1 cellular context compared by ENCODE assay signal in the genomic region with DNA sequence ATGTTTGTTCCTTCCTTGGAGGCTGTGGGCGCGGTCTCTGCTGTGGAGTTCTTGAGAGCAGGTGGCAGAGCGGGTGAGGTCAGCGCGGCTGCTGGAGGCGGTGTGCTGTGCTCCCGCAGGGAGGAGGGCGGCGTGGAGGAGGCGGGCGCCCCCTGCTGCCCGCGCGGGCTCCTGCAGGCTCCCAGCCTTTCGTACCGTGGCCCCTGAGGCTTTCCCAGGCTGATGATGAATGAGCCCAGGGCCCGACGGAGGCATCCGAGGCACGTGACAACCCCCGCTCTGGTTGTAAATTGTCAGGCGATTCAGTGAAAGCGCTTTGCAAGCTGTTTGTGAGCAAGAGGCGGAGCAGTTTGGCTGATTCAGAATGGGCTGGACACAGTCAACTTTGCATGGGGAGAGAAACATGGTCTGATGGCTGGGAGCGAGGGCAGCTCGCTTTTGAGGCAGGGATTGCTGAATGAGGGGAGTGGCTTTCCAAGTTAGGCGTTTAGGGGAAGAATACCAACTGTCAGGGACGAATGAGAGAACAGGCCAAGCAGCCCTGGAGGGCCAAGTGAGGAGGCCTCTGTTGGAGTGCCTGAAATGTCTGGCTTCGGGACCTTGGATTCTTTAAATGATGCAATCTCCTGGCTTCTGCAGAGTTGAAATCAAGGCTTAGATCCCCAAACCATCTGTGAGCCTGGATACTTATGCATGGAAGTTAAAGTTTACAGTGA.
TF ChIP-seq lines count a peak whose summit lies in the region.

No MANE protein-coding gene starts in this region.

TF ChIP-seq in WTC11, 78 proteins besides CTCF, POLR2A, EP300 and RAD21 (continued from another document):
- TF ChIP-seq, protein P1, sequence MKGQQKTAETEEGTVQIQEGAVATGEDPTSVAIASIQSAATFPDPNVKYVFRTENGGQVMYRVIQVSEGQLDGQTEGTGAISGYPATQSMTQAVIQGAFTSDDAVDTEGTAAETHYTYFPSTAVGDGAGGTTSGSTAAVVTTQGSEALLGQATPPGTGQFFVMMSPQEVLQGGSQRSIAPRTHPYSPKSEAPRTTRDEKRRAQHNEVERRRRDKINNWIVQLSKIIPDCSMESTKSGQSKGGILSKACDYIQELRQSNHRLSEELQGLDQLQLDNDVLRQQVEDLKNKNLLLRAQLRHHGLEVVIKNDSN (CRISPR knock-in tag; IDR thresholded peaks at IDR 0.05): peak; percentile 95
- TF ChIP-seq ZNF423 (CRISPR knock-in tag; IDR thresholded peaks at IDR 0.05) (no peak), NR2C2 (CRISPR knock-in tag; IDR thresholded peaks at IDR 0.05) (no peak), ZNF121 (CRISPR knock-in tag; IDR thresholded peaks at IDR 0.05) (no peak), ELF4 (CRISPR knock-in tag; IDR thresholded peaks at IDR 0.05; ENCODE audit: low read depth) (no peak; the same call in 1 of the 2 replicates), JUN (CRISPR knock-in tag; IDR thresholded peaks at IDR 0.05) (no peak), RELA (CRISPR knock-in tag; IDR thresholded peaks at IDR 0.05; ENCODE audit: borderline replicate concordance) (no peak), CREM (CRISPR knock-in tag; IDR thresholded peaks at IDR 0.05) (0 out of 2 replicates have a peak, but pooled peaks have one; percentile 54), GRHL2 (CRISPR knock-in tag; IDR thresholded peaks at IDR 0.05; ENCODE audit: insufficient replicate concordance, severe bottlenecking) (no peak), ETV6 (CRISPR knock-in tag; IDR thresholded peaks at IDR 0.05) (peak; percentile 76), TEAD1 (CRISPR knock-in tag; IDR thresholded peaks at IDR 0.05) (0 out of 2 replicates have a peak, but pooled peaks have one; percentile 18), KAT7 (CRISPR knock-in tag; IDR thresholded peaks at IDR 0.05; ENCODE audit: borderline replicate concordance) (no peak), GTF2I (CRISPR knock-in tag; conservative IDR thresholded peaks at IDR 0.05) (no peak), NFATC4 (CRISPR knock-in tag; IDR thresholded peaks at IDR 0.05) (no peak), ZNF396 (CRISPR knock-in tag; IDR thresholded peaks at IDR 0.05; ENCODE audit: borderline replicate concordance) (no peak), IRF2 (CRISPR knock-in tag; IDR thresholded peaks at IDR 0.05; ENCODE audit: borderline replicate concordance, low read depth) (no peak), SMAD3 (CRISPR knock-in tag; IDR thresholded peaks at IDR 0.05; ENCODE audit: borderline replicate concordance) (no peak), CBFB (CRISPR knock-in tag; IDR thresholded peaks at IDR 0.05; ENCODE audit: low read depth) (no peak), NR1H2 (CRISPR knock-in tag; IDR thresholded peaks at IDR 0.05) (no peak), SOX15 (CRISPR knock-in tag; IDR thresholded peaks at IDR 0.05) (no peak)
- TF ChIP-seq, protein P2, sequence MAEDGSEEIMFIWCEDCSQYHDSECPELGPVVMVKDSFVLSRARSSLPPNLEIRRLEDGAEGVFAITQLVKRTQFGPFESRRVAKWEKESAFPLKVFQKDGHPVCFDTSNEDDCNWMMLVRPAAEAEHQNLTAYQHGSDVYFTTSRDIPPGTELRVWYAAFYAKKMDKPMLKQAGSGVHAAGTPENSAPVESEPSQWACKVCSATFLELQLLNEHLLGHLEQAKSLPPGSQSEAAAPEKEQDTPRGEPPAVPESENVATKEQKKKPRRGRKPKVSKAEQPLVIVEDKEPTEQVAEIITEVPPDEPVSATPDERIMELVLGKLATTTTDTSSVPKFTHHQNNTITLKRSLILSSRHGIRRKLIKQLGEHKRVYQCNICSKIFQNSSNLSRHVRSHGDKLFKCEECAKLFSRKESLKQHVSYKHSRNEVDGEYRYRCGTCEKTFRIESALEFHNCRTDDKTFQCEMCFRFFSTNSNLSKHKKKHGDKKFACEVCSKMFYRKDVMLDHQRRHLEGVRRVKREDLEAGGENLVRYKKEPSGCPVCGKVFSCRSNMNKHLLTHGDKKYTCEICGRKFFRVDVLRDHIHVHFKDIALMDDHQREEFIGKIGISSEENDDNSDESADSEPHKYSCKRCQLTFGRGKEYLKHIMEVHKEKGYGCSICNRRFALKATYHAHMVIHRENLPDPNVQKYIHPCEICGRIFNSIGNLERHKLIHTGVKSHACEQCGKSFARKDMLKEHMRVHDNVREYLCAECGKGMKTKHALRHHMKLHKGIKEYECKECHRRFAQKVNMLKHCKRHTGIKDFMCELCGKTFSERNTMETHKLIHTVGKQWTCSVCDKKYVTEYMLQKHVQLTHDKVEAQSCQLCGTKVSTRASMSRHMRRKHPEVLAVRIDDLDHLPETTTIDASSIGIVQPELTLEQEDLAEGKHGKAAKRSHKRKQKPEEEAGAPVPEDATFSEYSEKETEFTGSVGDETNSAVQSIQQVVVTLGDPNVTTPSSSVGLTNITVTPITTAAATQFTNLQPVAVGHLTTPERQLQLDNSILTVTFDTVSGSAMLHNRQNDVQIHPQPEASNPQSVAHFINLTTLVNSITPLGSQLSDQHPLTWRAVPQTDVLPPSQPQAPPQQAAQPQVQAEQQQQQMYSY (CRISPR knock-in tag; IDR thresholded peaks at IDR 0.05): no peak
- TF ChIP-seq, protein P3, sequence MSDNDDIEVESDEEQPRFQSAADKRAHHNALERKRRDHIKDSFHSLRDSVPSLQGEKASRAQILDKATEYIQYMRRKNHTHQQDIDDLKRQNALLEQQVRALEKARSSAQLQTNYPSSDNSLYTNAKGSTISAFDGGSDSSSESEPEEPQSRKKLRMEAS (CRISPR knock-in tag; IDR thresholded peaks at IDR 0.05): peak; percentile 92
- TF ChIP-seq, protein P4, sequence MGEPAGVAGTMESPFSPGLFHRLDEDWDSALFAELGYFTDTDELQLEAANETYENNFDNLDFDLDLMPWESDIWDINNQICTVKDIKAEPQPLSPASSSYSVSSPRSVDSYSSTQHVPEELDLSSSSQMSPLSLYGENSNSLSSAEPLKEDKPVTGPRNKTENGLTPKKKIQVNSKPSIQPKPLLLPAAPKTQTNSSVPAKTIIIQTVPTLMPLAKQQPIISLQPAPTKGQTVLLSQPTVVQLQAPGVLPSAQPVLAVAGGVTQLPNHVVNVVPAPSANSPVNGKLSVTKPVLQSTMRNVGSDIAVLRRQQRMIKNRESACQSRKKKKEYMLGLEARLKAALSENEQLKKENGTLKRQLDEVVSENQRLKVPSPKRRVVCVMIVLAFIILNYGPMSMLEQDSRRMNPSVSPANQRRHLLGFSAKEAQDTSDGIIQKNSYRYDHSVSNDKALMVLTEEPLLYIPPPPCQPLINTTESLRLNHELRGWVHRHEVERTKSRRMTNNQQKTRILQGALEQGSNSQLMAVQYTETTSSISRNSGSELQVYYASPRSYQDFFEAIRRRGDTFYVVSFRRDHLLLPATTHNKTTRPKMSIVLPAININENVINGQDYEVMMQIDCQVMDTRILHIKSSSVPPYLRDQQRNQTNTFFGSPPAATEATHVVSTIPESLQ (CRISPR knock-in tag; IDR thresholded peaks at IDR 0.05): no peak
- TF ChIP-seq, protein P5, sequence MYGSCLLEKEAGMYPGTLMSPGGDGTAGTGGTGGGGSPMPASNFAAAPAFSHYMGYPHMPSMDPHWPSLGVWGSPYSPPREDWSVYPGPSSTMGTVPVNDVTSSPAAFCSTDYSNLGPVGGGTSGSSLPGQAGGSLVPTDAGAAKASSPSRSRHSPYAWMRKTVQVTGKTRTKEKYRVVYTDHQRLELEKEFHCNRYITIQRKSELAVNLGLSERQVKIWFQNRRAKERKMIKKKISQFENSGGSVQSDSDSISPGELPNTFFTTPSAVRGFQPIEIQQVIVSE (CRISPR knock-in tag; IDR thresholded peaks at IDR 0.05; ENCODE audit: borderline replicate concordance): no peak
- TF ChIP-seq, protein P6, sequence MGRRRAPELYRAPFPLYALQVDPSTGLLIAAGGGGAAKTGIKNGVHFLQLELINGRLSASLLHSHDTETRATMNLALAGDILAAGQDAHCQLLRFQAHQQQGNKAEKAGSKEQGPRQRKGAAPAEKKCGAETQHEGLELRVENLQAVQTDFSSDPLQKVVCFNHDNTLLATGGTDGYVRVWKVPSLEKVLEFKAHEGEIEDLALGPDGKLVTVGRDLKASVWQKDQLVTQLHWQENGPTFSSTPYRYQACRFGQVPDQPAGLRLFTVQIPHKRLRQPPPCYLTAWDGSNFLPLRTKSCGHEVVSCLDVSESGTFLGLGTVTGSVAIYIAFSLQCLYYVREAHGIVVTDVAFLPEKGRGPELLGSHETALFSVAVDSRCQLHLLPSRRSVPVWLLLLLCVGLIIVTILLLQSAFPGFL (CRISPR knock-in tag; IDR thresholded peaks at IDR 0.05; ENCODE audit: borderline replicate concordance): no peak
- TF ChIP-seq, protein P7, sequence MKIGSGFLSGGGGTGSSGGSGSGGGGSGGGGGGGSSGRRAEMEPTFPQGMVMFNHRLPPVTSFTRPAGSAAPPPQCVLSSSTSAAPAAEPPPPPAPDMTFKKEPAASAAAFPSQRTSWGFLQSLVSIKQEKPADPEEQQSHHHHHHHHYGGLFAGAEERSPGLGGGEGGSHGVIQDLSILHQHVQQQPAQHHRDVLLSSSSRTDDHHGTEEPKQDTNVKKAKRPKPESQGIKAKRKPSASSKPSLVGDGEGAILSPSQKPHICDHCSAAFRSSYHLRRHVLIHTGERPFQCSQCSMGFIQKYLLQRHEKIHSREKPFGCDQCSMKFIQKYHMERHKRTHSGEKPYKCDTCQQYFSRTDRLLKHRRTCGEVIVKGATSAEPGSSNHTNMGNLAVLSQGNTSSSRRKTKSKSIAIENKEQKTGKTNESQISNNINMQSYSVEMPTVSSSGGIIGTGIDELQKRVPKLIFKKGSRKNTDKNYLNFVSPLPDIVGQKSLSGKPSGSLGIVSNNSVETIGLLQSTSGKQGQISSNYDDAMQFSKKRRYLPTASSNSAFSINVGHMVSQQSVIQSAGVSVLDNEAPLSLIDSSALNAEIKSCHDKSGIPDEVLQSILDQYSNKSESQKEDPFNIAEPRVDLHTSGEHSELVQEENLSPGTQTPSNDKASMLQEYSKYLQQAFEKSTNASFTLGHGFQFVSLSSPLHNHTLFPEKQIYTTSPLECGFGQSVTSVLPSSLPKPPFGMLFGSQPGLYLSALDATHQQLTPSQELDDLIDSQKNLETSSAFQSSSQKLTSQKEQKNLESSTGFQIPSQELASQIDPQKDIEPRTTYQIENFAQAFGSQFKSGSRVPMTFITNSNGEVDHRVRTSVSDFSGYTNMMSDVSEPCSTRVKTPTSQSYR (CRISPR knock-in tag; IDR thresholded peaks at IDR 0.05): peak; percentile 24; the same call in 1 of the 2 replicates
- TF ChIP-seq, protein P8, sequence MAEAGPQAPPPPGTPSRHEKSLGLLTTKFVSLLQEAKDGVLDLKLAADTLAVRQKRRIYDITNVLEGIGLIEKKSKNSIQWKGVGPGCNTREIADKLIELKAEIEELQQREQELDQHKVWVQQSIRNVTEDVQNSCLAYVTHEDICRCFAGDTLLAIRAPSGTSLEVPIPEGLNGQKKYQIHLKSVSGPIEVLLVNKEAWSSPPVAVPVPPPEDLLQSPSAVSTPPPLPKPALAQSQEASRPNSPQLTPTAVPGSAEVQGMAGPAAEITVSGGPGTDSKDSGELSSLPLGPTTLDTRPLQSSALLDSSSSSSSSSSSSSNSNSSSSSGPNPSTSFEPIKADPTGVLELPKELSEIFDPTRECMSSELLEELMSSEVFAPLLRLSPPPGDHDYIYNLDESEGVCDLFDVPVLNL (CRISPR knock-in tag; IDR thresholded peaks at IDR 0.05; ENCODE audit: borderline replicate concordance, low read depth): no peak
- TF ChIP-seq, protein P9, sequence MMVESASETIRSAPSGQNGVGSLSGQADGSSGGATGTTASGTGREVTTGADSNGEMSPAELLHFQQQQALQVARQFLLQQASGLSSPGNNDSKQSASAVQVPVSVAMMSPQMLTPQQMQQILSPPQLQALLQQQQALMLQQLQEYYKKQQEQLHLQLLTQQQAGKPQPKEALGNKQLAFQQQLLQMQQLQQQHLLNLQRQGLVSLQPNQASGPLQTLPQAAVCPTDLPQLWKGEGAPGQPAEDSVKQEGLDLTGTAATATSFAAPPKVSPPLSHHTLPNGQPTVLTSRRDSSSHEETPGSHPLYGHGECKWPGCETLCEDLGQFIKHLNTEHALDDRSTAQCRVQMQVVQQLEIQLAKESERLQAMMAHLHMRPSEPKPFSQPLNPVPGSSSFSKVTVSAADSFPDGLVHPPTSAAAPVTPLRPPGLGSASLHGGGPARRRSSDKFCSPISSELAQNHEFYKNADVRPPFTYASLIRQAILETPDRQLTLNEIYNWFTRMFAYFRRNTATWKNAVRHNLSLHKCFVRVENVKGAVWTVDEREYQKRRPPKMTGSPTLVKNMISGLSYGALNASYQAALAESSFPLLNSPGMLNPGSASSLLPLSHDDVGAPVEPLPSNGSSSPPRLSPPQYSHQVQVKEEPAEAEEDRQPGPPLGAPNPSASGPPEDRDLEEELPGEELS (CRISPR knock-in tag; IDR thresholded peaks at IDR 0.05): peak; percentile 37; the same call in 1 of the 2 replicates
- TF ChIP-seq, protein P10, sequence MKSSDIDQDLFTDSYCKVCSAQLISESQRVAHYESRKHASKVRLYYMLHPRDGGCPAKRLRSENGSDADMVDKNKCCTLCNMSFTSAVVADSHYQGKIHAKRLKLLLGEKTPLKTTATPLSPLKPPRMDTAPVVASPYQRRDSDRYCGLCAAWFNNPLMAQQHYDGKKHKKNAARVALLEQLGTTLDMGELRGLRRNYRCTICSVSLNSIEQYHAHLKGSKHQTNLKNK (CRISPR knock-in tag; IDR thresholded peaks at IDR 0.05): no peak
